2 cellular contexts compared by ENCODE assay signal in genomic region chr5:88786789-88787188, GRCh38.
TF ChIP-seq lines count a peak whose summit lies in the region.

No MANE protein-coding gene starts in this region.

TF ChIP-seq in SK-N-SH, 30 proteins besides CTCF, POLR2A, EP300 and RAD21 (continued from another document):
- TF ChIP-seq MXI1 (IDR thresholded peaks at IDR 0.05; ENCODE audit: low read depth, low read length) = no peak
- TF ChIP-seq CHD2 (IDR thresholded peaks at IDR 0.05; ENCODE audit: low read length, partially characterized antibody) = no peak
TF ChIP-seq in SK-N-SH: peak in this region for 0.

TF ChIP-seq in SK-N-SH treated with all-trans-retinoic acid at 6 μM for 48 hours, 23 proteins besides CTCF, POLR2A, EP300 and RAD21 (continued from another document):
- no peak for TF ChIP-seq TSHZ2 (CRISPR knock-in tag; IDR thresholded peaks at IDR 0.05)
- TF ChIP-seq ZNF70 (CRISPR knock-in tag; IDR thresholded peaks at IDR 0.05) = no peak
- no peak for TF ChIP-seq ISL1 (CRISPR knock-in tag; IDR thresholded peaks at IDR 0.05)
- no peak for TF ChIP-seq ZNF8 (CRISPR knock-in tag; IDR thresholded peaks at IDR 0.05)
